ENCODE assay signal across 9 cellular contexts in the genomic region with DNA sequence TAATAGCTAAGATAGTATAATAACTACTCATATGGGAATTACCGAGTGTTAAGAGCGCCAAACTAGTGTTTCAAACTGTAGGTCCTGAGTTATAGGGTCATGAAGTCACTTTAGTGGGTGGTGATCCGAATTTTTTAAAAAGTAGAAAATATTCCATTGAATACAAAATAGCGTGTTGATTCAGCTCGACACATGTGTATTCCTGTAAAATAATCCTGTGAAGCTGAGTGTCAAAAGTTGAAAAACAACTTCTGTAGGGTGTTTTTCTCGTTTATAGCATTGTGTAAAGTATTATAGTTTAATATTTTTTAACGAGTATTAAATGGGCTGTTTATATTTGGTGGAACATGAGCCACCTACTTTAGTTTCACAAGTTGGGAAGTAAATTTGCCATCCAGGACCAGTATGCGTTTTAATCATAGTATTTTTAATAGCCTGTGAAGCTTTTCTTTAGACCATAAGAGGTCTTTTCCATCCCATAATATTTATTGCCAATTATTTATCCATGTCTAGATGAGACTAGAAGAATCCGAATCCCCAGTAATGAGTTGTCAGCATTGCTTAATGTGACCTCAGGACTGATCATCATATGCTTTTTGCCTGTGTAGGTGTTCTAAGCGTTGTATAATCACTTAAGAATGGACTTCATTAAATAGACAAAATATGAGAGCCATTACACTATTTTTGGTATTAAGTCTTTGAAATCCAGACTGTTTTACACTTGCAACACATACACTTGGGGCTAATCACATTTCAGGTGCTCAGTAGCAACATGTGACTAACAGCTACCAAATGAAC.
DNase-seq lines count a peak whose midpoint lies in the region; ATAC-seq, FAIRE-seq and TF ChIP-seq lines count a peak whose summit lies in the region.
"Had no signal": no experiment of that assay in that cellular context is flagged by ENCODE, and none has a peak within 500 bp of the region (broad histone marks: within the 10 kb centered on the region; RNA-seq: fewer than 3 reads in every experiment).

No MANE protein-coding gene starts in this region.

- TF ChIP-seq POLR2A in H54 (IDR thresholded peaks at IDR 0.05; ENCODE audit: low read depth, low read length): no peak

- H3K36me3 ChIP-seq in ascending aorta (peaks cover 4 to 5% of the 10 kb centered on the region in 2 donors), lower lobe of right lung (peaks cover 10% of the 10 kb centered on the region), urinary bladder (ENCODE audit: insufficient read depth) (no peaks in the 10 kb centered on the region)

- H3K4me3 ChIP-seq in ascending aorta (peak overlapping the region; percentile 87 to 99), lower lobe of right lung (peak overlapping the region; percentile 67), urinary bladder (ENCODE audit: low read depth, low read length) (no peak overlapping the region)

- peak overlapping the region; percentile 100 for H3K27ac ChIP-seq in ascending aorta
- H3K27ac ChIP-seq in lower lobe of right lung: peak overlapping the region; percentile 22
- peak overlapping the region; percentile 32 for H3K27ac ChIP-seq in urinary bladder (ENCODE audit: low read depth)

- no peak for TF ChIP-seq CTCF in ascending aorta (IDR thresholded peaks at IDR 0.05)
- TF ChIP-seq CTCF in lower lobe of right lung (IDR thresholded peaks at IDR 0.05): no peak
- no peak for TF ChIP-seq CTCF in GM20000 (IDR thresholded peaks at IDR 0.05; ENCODE audit: extremely low read depth, missing control alignments)

- ATAC-seq in lower lobe of right lung: no peak

- H3K4me3 Mint-ChIP-seq in activated naive CD4-positive, alpha-beta T cell treated with anti-CD3 and anti-CD28 coated beads, Interleukin-2, amount 50 U/mL, for 24 hours: peak overlapping the region; percentile 96

- no peaks in the 10 kb centered on the region for H3K27me3 Mint-ChIP-seq in activated naive CD4-positive, alpha-beta T cell treated with anti-CD3 and anti-CD28 coated beads, Interleukin-2, amount 50 U/mL, for 24 hours

- no peak for DNase-seq in activated naive CD4-positive, alpha-beta T cell (lab: John Stamatoyannopoulos, UW)
- DNase-seq in ascending aorta (ENCODE audit: low spot score in 2 of 2) (no peak), lower lobe of right lung (no peak), GM20000 (ENCODE audit: low spot score) (no peak), NCI-H1436 treated with DMSO at 0.1 percent for 48 hours (lab: John Stamatoyannopoulos, UW) (no peak), H54 (ENCODE audit: insufficient read length, low spot score) (no peak)
- DNase-seq: dermis blood vessel endothelial cell had no signal

- H3K4me1 ChIP-seq in ascending aorta: peaks cover 1 to 49% of the 10 kb centered on the region in 2 donors
- H3K4me1 ChIP-seq in lower lobe of right lung: peaks cover 64% of the 10 kb centered on the region
- peaks cover 3% of the 10 kb centered on the region for H3K4me1 ChIP-seq in urinary bladder (ENCODE audit: insufficient read depth)

- intact Hi-C loops in ascending aorta (cut with DNase I) (loop anchor here (5.0 to 10.0 kb wide), 2 partner anchors 44 to 206 kb away; a partner anchor contains a TSS), lower lobe of right lung (cut with DNase I) (no loop called here)

- H3K36me3 Mint-ChIP-seq in activated naive CD4-positive, alpha-beta T cell treated with anti-CD3 and anti-CD28 coated beads, Interleukin-2, amount 50 U/mL, for 24 hours: peaks cover 2% of the 10 kb centered on the region

- peaks cover 72% of the 10 kb centered on the region for H3K4me1 Mint-ChIP-seq in activated naive CD4-positive, alpha-beta T cell treated with anti-CD3 and anti-CD28 coated beads, Interleukin-2, amount 50 U/mL, for 24 hours

- H3K9me3 ChIP-seq in ascending aorta (no peaks in the 10 kb centered on the region), lower lobe of right lung (no peaks in the 10 kb centered on the region)

- 16% methylated on average over 10 of the region's 10 CpGs for WGBS in urinary bladder

- no peaks in the 10 kb centered on the region for H3K9me3 Mint-ChIP-seq in activated naive CD4-positive, alpha-beta T cell treated with anti-CD3 and anti-CD28 coated beads, Interleukin-2, amount 50 U/mL, for 24 hours

- H3K27me3 ChIP-seq in ascending aorta (no peaks in the 10 kb centered on the region), lower lobe of right lung (ENCODE audit: low read depth) (no peaks in the 10 kb centered on the region)

- FAIRE-seq in H54 (lab: Jason Lieb, UNC): no peak

- peak overlapping the region; percentile 83 for H3K27ac Mint-ChIP-seq in activated naive CD4-positive, alpha-beta T cell treated with anti-CD3 and anti-CD28 coated beads, Interleukin-2, amount 50 U/mL, for 24 hours

Comparison
In these comparisons a context has a peak if more than half of its experiments do, and no peak if none do; other contexts are left out.
1. H3K27ac ChIP-seq: peak in every context shown above with its lines; median percentile 100 in ascending aorta; 32 in urinary bladder; 22 in lower lobe of right lung.